ENCODE assay signal across 22 cellular contexts in genomic region chr12:62282375-62282774, GRCh38. TPM values are rescaled to one million over a fixed set of nuclear protein-coding genes. Genes with fewer than 3 reads are reported as not detected.
DNase-seq lines count a peak whose midpoint lies in the region; ATAC-seq, FAIRE-seq and TF ChIP-seq lines count a peak whose summit lies in the region.
"Had no signal": no experiment of that assay in that cellular context is flagged by ENCODE, and none has a peak within 500 bp of the region (broad histone marks: within the 10 kb centered on the region; RNA-seq: fewer than 3 reads in every experiment).

No MANE protein-coding gene starts in this region.

- ATAC-seq in natural killer cell (peak; percentile 8 to 32 (median 24)), GM21529 (IDR thresholded peaks at IDR 0.05; ENCODE audit: unreplicated experiment) (no peak)
- ATAC-seq in natural killer cell treated with Interleukin-12 subunit alpha and Interleukin-12 subunit beta and Interleukin-15 and Interleukin-18, amount 100 ng/mL, for 72 hours, result no peak
- peak; percentile 88 for ATAC-seq in stimulated activated naive CD8-positive, alpha-beta T cell treated with anti-CD3 and anti-CD28 coated beads, Interleukin-15, amount 100 ng/mL, for 72 hours
- ATAC-seq: Panc1 had no signal

- H3K4me1 Mint-ChIP-seq in natural killer cell, result peaks cover 77 to 79% of the 10 kb centered on the region in 2 donors
- peaks cover 57 to 75% of the 10 kb centered on the region in 2 donors for H3K4me1 Mint-ChIP-seq in natural killer cell treated with Interleukin-12 subunit alpha and Interleukin-12 subunit beta and Interleukin-15 and Interleukin-18, amount 100 ng/mL, for 72 hours (ENCODE audit: low read depth in 2 of 2)
- H3K4me1 Mint-ChIP-seq in activated naive CD8-positive, alpha-beta T cell (ENCODE audit: low read depth), result peaks cover 83% of the 10 kb centered on the region
- H3K4me1 Mint-ChIP-seq in stimulated activated naive CD8-positive, alpha-beta T cell treated with anti-CD3 and anti-CD28 coated beads, Interleukin-15, amount 100 ng/mL, for 72 hours, result peaks cover 74% of the 10 kb centered on the region

- peak overlapping the region; percentile 25 for H3K4me3 Mint-ChIP-seq in natural killer cell
- H3K4me3 Mint-ChIP-seq in natural killer cell treated with Interleukin-12 subunit alpha and Interleukin-12 subunit beta and Interleukin-15 and Interleukin-18, amount 100 ng/mL, for 72 hours, result no peak overlapping the region
- no peak overlapping the region for H3K4me3 Mint-ChIP-seq in activated naive CD8-positive, alpha-beta T cell
- H3K4me3 Mint-ChIP-seq in stimulated activated naive CD8-positive, alpha-beta T cell treated with anti-CD3 and anti-CD28 coated beads, Interleukin-15, amount 100 ng/mL, for 72 hours, result peak overlapping the region; percentile 8 to 60

- H3K27ac Mint-ChIP-seq in natural killer cell, result peak overlapping the region; percentile 71 to 79
- H3K27ac Mint-ChIP-seq in natural killer cell treated with Interleukin-12 subunit alpha and Interleukin-12 subunit beta and Interleukin-15 and Interleukin-18, amount 100 ng/mL, for 72 hours, result no peak overlapping the region
- peak overlapping the region; percentile 30 for H3K27ac Mint-ChIP-seq in activated naive CD8-positive, alpha-beta T cell
- H3K27ac Mint-ChIP-seq in stimulated activated naive CD8-positive, alpha-beta T cell treated with anti-CD3 and anti-CD28 coated beads, Interleukin-15, amount 100 ng/mL, for 72 hours, result peak overlapping the region; percentile 85 to 90

- no peak for TF ChIP-seq CTCF in natural killer cell (IDR thresholded peaks at IDR 0.05)

- no peaks in the 10 kb centered on the region for H3K27me3 Mint-ChIP-seq in natural killer cell (ENCODE audit: low read depth in 2 of 2)
- H3K27me3 Mint-ChIP-seq in natural killer cell treated with Interleukin-12 subunit alpha and Interleukin-12 subunit beta and Interleukin-15 and Interleukin-18, amount 100 ng/mL, for 72 hours, result no peaks in the 10 kb centered on the region
- no peaks in the 10 kb centered on the region for H3K27me3 Mint-ChIP-seq in activated naive CD8-positive, alpha-beta T cell
- no peaks in the 10 kb centered on the region for H3K27me3 Mint-ChIP-seq in stimulated activated naive CD8-positive, alpha-beta T cell treated with anti-CD3 and anti-CD28 coated beads, Interleukin-15, amount 100 ng/mL, for 72 hours

- intact Hi-C loops in natural killer cell (cut with micrococcal nuclease), result no loop called here

- H3K36me3 Mint-ChIP-seq in natural killer cell, result no peaks in the 10 kb centered on the region
- H3K36me3 Mint-ChIP-seq in natural killer cell treated with Interleukin-12 subunit alpha and Interleukin-12 subunit beta and Interleukin-15 and Interleukin-18, amount 100 ng/mL, for 72 hours, result peaks cover 8% of the 10 kb centered on the region
- peaks cover 15% of the 10 kb centered on the region for H3K36me3 Mint-ChIP-seq in activated naive CD8-positive, alpha-beta T cell

- no peak for TF ChIP-seq POLR2A in GM12891 (IDR thresholded peaks at IDR 0.05; ENCODE audit: low read depth, low read length)

- DNase-seq in natural killer cell (no peak), fibroblast of peridontal ligament (ENCODE audit: extremely low read depth) (peak; percentile 53), RKO (ENCODE audit: low spot score) (no peak), GM12891 (ENCODE audit: insufficient read length, low spot score) (no peak)
- DNase-seq in natural killer cell treated with Interleukin-12 subunit alpha and Interleukin-12 subunit beta and Interleukin-15 and Interleukin-18, amount 100 ng/mL, for 72 hours (ENCODE audit: low spot score), result no peak
- no peak for DNase-seq in stimulated activated naive CD8-positive, alpha-beta T cell treated with anti-CD3 and anti-CD28 coated beads, Interleukin-15, amount 100 ng/mL, for 72 hours
- DNase-seq: activated effector memory CD4-positive, alpha-beta T cell treated with Interleukin-2 at 50 U/mL for 16 hours; anterior cingulate cortex; GDM1; Karpas-422; NCI-H187 treated with DMSO at 0.1 percent for 48 hours; NCI-H446 treated with DMSO at 0.1 percent for 48 hours; NK-92 treated with Interleukin-12 subunit alpha and Interleukin-12 subunit beta, amount 100 ng/mL, for 24 hours; nucleus accumbens; SJCRH30; stimulated activated naive CD4-positive, alpha-beta T cell; T-helper 1 cell; tibial artery had no signal

- no peaks in the 10 kb centered on the region for H3K9me3 Mint-ChIP-seq in natural killer cell
- peaks cover 4% of the 10 kb centered on the region for H3K9me3 Mint-ChIP-seq in natural killer cell treated with Interleukin-12 subunit alpha and Interleukin-12 subunit beta and Interleukin-15 and Interleukin-18, amount 100 ng/mL, for 72 hours
- H3K9me3 Mint-ChIP-seq in activated naive CD8-positive, alpha-beta T cell (ENCODE audit: low read depth), result peaks cover 2% of the 10 kb centered on the region
- no peaks in the 10 kb centered on the region for H3K9me3 Mint-ChIP-seq in stimulated activated naive CD8-positive, alpha-beta T cell treated with anti-CD3 and anti-CD28 coated beads, Interleukin-15, amount 100 ng/mL, for 72 hours

- no peak for FAIRE-seq in GM12891 (lab: Jason Lieb, UNC)
- FAIRE-seq: frontal cortex had no signal

TF ChIP-seq in GM12891, 5 proteins besides CTCF, POLR2A, EP300 and RAD21:
- TF ChIP-seq TAF1 (IDR thresholded peaks at IDR 0.05; ENCODE audit: low read depth, low read length) (no peak), POU2F2 (IDR thresholded peaks at IDR 0.05; ENCODE audit: low read depth, low read length) (no peak), POLR2AphosphoS5 (IDR thresholded peaks at IDR 0.05; ENCODE audit: low read depth, low read length) (no peak), PAX5 (IDR thresholded peaks at IDR 0.05; ENCODE audit: insufficient read depth, low read length, severe bottlenecking) (no peak), SPI1 (IDR thresholded peaks at IDR 0.05; ENCODE audit: low read depth, low read length) (no peak)

RNA-seq across cellular contexts. Expression of gene USP15, which starts 22.2 kb away (rescaled TPM):
- total RNA-seq in natural killer cell, result 100 to 1,000 TPM; 188 to 251 (median 197) TPM
- total RNA-seq in natural killer cell treated with Interleukin-12 subunit alpha and Interleukin-12 subunit beta and Interleukin-15 and Interleukin-18, amount 100 ng/mL, for 72 hours, result 100 to 1,000 TPM; 154 to 159 TPM
- 39.4 TPM for polyA plus RNA-seq in GM12891 (2012; ENCODE audit: low read depth, missing spikeins)

Comparison
In these comparisons a context has a peak if more than half of its experiments do, and no peak if none do; other contexts are left out.
1. ATAC-seq: peak in natural killer cell (3 of 3) and stimulated activated naive CD8-positive, alpha-beta T cell treated with anti-CD3 and anti-CD28 coated beads, Interleukin-15, amount 100 ng/mL, for 72 hours (single experiment); none in natural killer cell treated with Interleukin-12 subunit alpha and Interleukin-12 subunit beta and Interleukin-15 and Interleukin-18, amount 100 ng/mL, for 72 hours (0 of 2) and GM21529 (single experiment).
2. H3K27ac Mint-ChIP-seq: peak in natural killer cell (2 of 2), activated naive CD8-positive, alpha-beta T cell (single experiment) and stimulated activated naive CD8-positive, alpha-beta T cell treated with anti-CD3 and anti-CD28 coated beads, Interleukin-15, amount 100 ng/mL, for 72 hours (2 of 2); none in natural killer cell treated with Interleukin-12 subunit alpha and Interleukin-12 subunit beta and Interleukin-15 and Interleukin-18, amount 100 ng/mL, for 72 hours (0 of 2).
3. H3K4me3 Mint-ChIP-seq: peak in natural killer cell (single experiment) and stimulated activated naive CD8-positive, alpha-beta T cell treated with anti-CD3 and anti-CD28 coated beads, Interleukin-15, amount 100 ng/mL, for 72 hours (2 of 2); none in natural killer cell treated with Interleukin-12 subunit alpha and Interleukin-12 subunit beta and Interleukin-15 and Interleukin-18, amount 100 ng/mL, for 72 hours (single experiment) and activated naive CD8-positive, alpha-beta T cell (single experiment).